ENCODE assay signal across 1 cellular context in genomic region chr19:41307954-41308449, GRCh38.
TF ChIP-seq lines count a peak whose summit lies in the region.

No MANE protein-coding gene starts in this region.

TF ChIP-seq in K562, 482 proteins besides CTCF, POLR2A, EP300 and RAD21:
- no peak for TF ChIP-seq CREB1 (IDR thresholded peaks at IDR 0.05)
- TF ChIP-seq CREB1 (CRISPR knock-in tag; IDR thresholded peaks at IDR 0.05): 0 out of 2 replicates have a peak, but pooled peaks have one; percentile 41
- TF ChIP-seq POLR2G (IDR thresholded peaks at IDR 0.05; ENCODE audit: low read depth, low read length): 0 out of 2 replicates have a peak, but pooled peaks have one; percentile 27
- no peak for TF ChIP-seq CBFB (CRISPR knock-in tag; IDR thresholded peaks at IDR 0.05)
- TF ChIP-seq TFAP4 (CRISPR knock-in tag; IDR thresholded peaks at IDR 0.05; ENCODE audit: borderline replicate concordance): peak; percentile 25; the same call in 1 of the 2 replicates
- TF ChIP-seq ZNF212 (CRISPR knock-in tag; IDR thresholded peaks at IDR 0.05): no peak
- TF ChIP-seq ESRRA (IDR thresholded peaks at IDR 0.05; ENCODE audit: borderline replicate concordance, low read depth): no peak
- TF ChIP-seq ZNF79 (CRISPR knock-in tag; IDR thresholded peaks at IDR 0.05; ENCODE audit: low read depth): no peak
- TF ChIP-seq ZFP36 (IDR thresholded peaks at IDR 0.05; ENCODE audit: low read depth, low read length, partially characterized antibody): peak; percentile 95
- 0 out of 2 replicates have a peak, but pooled peaks have one; percentile 26 for TF ChIP-seq ZBTB1 (CRISPR knock-in tag; IDR thresholded peaks at IDR 0.05; ENCODE audit: borderline replicate concordance, low read depth)
- TF ChIP-seq KAT7 (CRISPR knock-in tag; IDR thresholded peaks at IDR 0.05; ENCODE audit: borderline replicate concordance): 0 out of 2 replicates have a peak, but pooled peaks have one; percentile 55
- 0 out of 2 replicates have a peak, but pooled peaks have one; percentile 12 for TF ChIP-seq PML (IDR thresholded peaks at IDR 0.05; ENCODE audit: low read length)
- TF ChIP-seq GABPB1 (CRISPR knock-in tag; IDR thresholded peaks at IDR 0.05): 0 out of 2 replicates have a peak, but pooled peaks have one; percentile 28
